7 cellular contexts compared by ENCODE assay signal in genomic region chr14:105487449-105487985, GRCh38. TPM values are rescaled to one million over a fixed set of nuclear protein-coding genes. Genes with fewer than 3 reads are reported as not detected.
DNase-seq lines count a peak whose midpoint lies in the region; ATAC-seq and TF ChIP-seq lines count a peak whose summit lies in the region.

No MANE protein-coding gene starts in this region.

- H3K9me3 ChIP-seq in esophagus muscularis mucosa: no peaks in the 10 kb centered on the region
- H3K9me3 ChIP-seq in psoas muscle: no peaks in the 10 kb centered on the region

- H3K9me3 Mint-ChIP-seq in activated CD4-positive, alpha-beta T cell treated with anti-CD3 and anti-CD28 coated beads for 36 hours (ENCODE audit: low read depth): no peaks in the 10 kb centered on the region

- no peaks in the 10 kb centered on the region for H3K27me3 Mint-ChIP-seq in activated CD4-positive, alpha-beta T cell treated with anti-CD3 and anti-CD28 coated beads for 36 hours

- no peak for TF ChIP-seq EP300 in esophagus muscularis mucosa (IDR thresholded peaks at IDR 0.05)

- TF ChIP-seq POLR2A in esophagus muscularis mucosa (IDR thresholded peaks at IDR 0.05; ENCODE audit: low read depth): no peak

- H3K4me1 ChIP-seq in esophagus muscularis mucosa (peaks cover 82 to 93% (median 90%) of the 10 kb centered on the region in 4 donors), psoas muscle (peaks cover 12% of the 10 kb centered on the region)

- DNase-seq in HL-60 (ENCODE audit: low read depth in 1 of 2, low spot score in 1 of 2): peak; percentile 57 to 75
- DNase-seq in activated CD4-positive, alpha-beta T cell treated with anti-CD3 and anti-CD28 coated beads for 36 hours: peak; percentile 77
- no peak for DNase-seq in esophagus muscularis mucosa (ENCODE audit: extremely low spot score)
- peak in 1 of 2 donors; percentile 65 for DNase-seq in psoas muscle
- no peak for DNase-seq in kidney glomerular epithelial cell (lab: John Stamatoyannopoulos, UW)

- intact Hi-C loops in activated CD4-positive, alpha-beta T cell treated with anti-CD3 and anti-CD28 coated beads for 36 hours (cut with DNase I, micrococcal nuclease): loop anchor here in 1 of 2 experiments (10.0 kb wide), 1 partner anchor 423 kb away; the partner anchor contains the start of gene GPR132
- intact Hi-C loops in esophagus muscularis mucosa (cut with DNase I): loop anchor here (5.0 kb wide), 1 partner anchor 40 kb away; no protein-coding TSS in a partner anchor
- intact Hi-C loops in psoas muscle (cut with DNase I): loop anchor here in 1 of 2 donors (5.0 kb wide), 1 partner anchor 40 kb away; no protein-coding TSS in a partner anchor

- peak overlapping the region; percentile 38 for H3K4me3 ChIP-seq in HL-60 (replicated peaks; ENCODE audit: insufficient read depth, low read length)
- H3K4me3 ChIP-seq in esophagus muscularis mucosa: peak overlapping the region; percentile 68 to 75 (median 72)
- peak overlapping the region; percentile 75 for H3K4me3 ChIP-seq in psoas muscle

- peaks cover 2% of the 10 kb centered on the region for H3K36me3 Mint-ChIP-seq in activated CD4-positive, alpha-beta T cell treated with anti-CD3 and anti-CD28 coated beads for 36 hours (ENCODE audit: low read depth)

- H3K4me3 Mint-ChIP-seq in activated CD4-positive, alpha-beta T cell treated with anti-CD3 and anti-CD28 coated beads for 36 hours: peak overlapping the region; percentile 81

- 0 out of 2 replicates have a peak overlapping the region, but pooled peaks have one; percentile 20 for H3K27ac ChIP-seq in HL-60 (replicated peaks)
- peak overlapping the region; percentile 93 to 99 (median 96) for H3K27ac ChIP-seq in esophagus muscularis mucosa (replicated peaks in 1 of 4)
- H3K27ac ChIP-seq in psoas muscle: peak overlapping the region; percentile 60

- TF ChIP-seq CTCF in HL-60 (IDR thresholded peaks at IDR 0.05; ENCODE audit: insufficient read depth, low read length) (no peak), esophagus muscularis mucosa (IDR thresholded peaks at IDR 0.05) (no peak), psoas muscle (IDR thresholded peaks at IDR 0.05) (no peak)

- H3K36me3 ChIP-seq in esophagus muscularis mucosa (peaks cover 0 to 8% (median 3%) of the 10 kb centered on the region in 4 donors), psoas muscle (ENCODE audit: insufficient read depth in 1 of 2, low read depth in 1 of 2) (no peaks in the 10 kb centered on the region)

- H3K4me1 Mint-ChIP-seq in activated CD4-positive, alpha-beta T cell treated with anti-CD3 and anti-CD28 coated beads for 36 hours: peaks cover 42% of the 10 kb centered on the region

- H3K27me3 ChIP-seq in HL-60 (ENCODE audit: insufficient read depth, poor library complexity, severe bottlenecking) (peaks cover 16% of the 10 kb centered on the region), esophagus muscularis mucosa (peaks cover 0 to 14% (median 0%) of the 10 kb centered on the region in 4 donors), psoas muscle (ENCODE audit: insufficient read depth in 3 of 3, low read length in 2 of 3) (peaks cover 0 to 22% (median 0%) of the 10 kb centered on the region in 3 donors)

- POLR2A ChIA-PET in activated CD4-positive, alpha-beta T cell treated with anti-CD3 and anti-CD28 coated beads for 36 hours (lab: Charles Lee): no interaction called here

- WGBS in esophagus muscularis mucosa: no CpG with 5 or more reads among the region's 48 CpGs
- WGBS in psoas muscle, 3 donors: 18 to 20% (median 19%) methylated on average over 35 to 48 of the region's 48 CpGs

- H3K27ac Mint-ChIP-seq in activated CD4-positive, alpha-beta T cell treated with anti-CD3 and anti-CD28 coated beads for 36 hours: peak overlapping the region; percentile 58

- no peak for ATAC-seq in activated CD4-positive, alpha-beta T cell treated with anti-CD3 and anti-CD28 coated beads for 36 hours
- ATAC-seq in psoas muscle: no peak
- ATAC-seq in GM18870 (IDR thresholded peaks at IDR 0.05; ENCODE audit: unreplicated experiment): no peak
- no peak for ATAC-seq in HG02870 (IDR thresholded peaks at IDR 0.05; ENCODE audit: unreplicated experiment)

- CTCF ChIA-PET in activated CD4-positive, alpha-beta T cell treated with anti-CD3 and anti-CD28 coated beads for 36 hours (lab: Charles Lee): interaction anchor here (0.5 kb wide), 1 partner anchor 39 kb away, joined by 3 read pairs; no protein-coding TSS in a partner anchor

RNA-seq across cellular contexts. Expression of gene CRIP1, which starts 0.8 kb away (rescaled TPM):
- 100 to 1,000 TPM; 182 to 186 TPM for total RNA-seq in activated CD4-positive, alpha-beta T cell treated with anti-CD3 and anti-CD28 coated beads for 36 hours
- total RNA-seq in esophagus muscularis mucosa (100 to 1,000 TPM in 1 of 4 donors, 10 to 100 TPM in 3; 34.0 to 110 (median 54.6) TPM), psoas muscle (10 to 100 TPM; 11.5 to 24.9 (median 14.2) TPM)
- 10 to 100 TPM; 17.5 to 27.2 (median 20.6) TPM for polyA plus RNA-seq in psoas muscle

RNA-seq across cellular contexts. Expression of gene TEDC1, which starts 3.5 kb away (rescaled TPM):
- total RNA-seq in activated CD4-positive, alpha-beta T cell treated with anti-CD3 and anti-CD28 coated beads for 36 hours: 10 to 100 TPM; 21.7 to 31.8 TPM
- total RNA-seq in esophagus muscularis mucosa (1 to 10 TPM; 3.8 to 6.6 (median 4.7) TPM), psoas muscle (1 to 10 TPM in 3 of 4 donors, under 1 TPM in 1; 0.95 to 2.0 (median 1.2) TPM)
- polyA plus RNA-seq in psoas muscle: 1 to 10 TPM; 1.9 to 5.2 (median 2.3) TPM

RNA-seq across cellular contexts. Expression of gene CRIP2, which starts 12.9 kb away (rescaled TPM):
- total RNA-seq in activated CD4-positive, alpha-beta T cell treated with anti-CD3 and anti-CD28 coated beads for 36 hours: 1 to 10 TPM; 1.1 to 1.2 TPM
- total RNA-seq in esophagus muscularis mucosa (100 to 1,000 TPM; 283 to 578 (median 392) TPM), psoas muscle (10 to 100 TPM; 23.1 to 46.5 (median 30.2) TPM)
- 10 to 100 TPM; 28.5 to 71.8 (median 47.3) TPM for polyA plus RNA-seq in psoas muscle

RNA-seq across cellular contexts. Expression of gene TMEM121, which starts 38.9 kb away (rescaled TPM):
- 1 to 10 TPM; 7.2 to 9.2 TPM for total RNA-seq in activated CD4-positive, alpha-beta T cell treated with anti-CD3 and anti-CD28 coated beads for 36 hours
- 10 to 100 TPM in 1 of 4 donors, 1 to 10 TPM in 3; 2.9 to 13.0 (median 5.4) TPM for total RNA-seq in esophagus muscularis mucosa
- total RNA-seq in psoas muscle: under 1 TPM; 0.23 to 0.60 (median 0.39) TPM
- under 1 TPM; 0.08 to 0.60 (median 0.17) TPM for polyA plus RNA-seq in psoas muscle

Comparison
In these comparisons a context has a peak if more than half of its experiments do, and no peak if none do; other contexts are left out.
1. DNase-seq: peak in HL-60 (2 of 2) and activated CD4-positive, alpha-beta T cell treated with anti-CD3 and anti-CD28 coated beads for 36 hours (single experiment); none in esophagus muscularis mucosa (single experiment) and kidney glomerular epithelial cell (single experiment).
2. H3K27ac ChIP-seq: peak in every context shown above with its lines; median percentile 96 in esophagus muscularis mucosa; 60 in psoas muscle; 20 in HL-60.
3. RNA of gene CRIP2, which starts 12.9 kb away (total RNA-seq): 283 to 578 TPM in esophagus muscularis mucosa and 23.1 to 46.5 TPM in psoas muscle; 1.1 to 1.2 TPM in activated CD4-positive, alpha-beta T cell treated with anti-CD3 and anti-CD28 coated beads for 36 hours; every median in the first group is over 10 times any median in the second.
4. Peak in every context shown above with its lines, with median percentiles within 50 percentile points of each other: H3K4me3 ChIP-seq.